Comparison of ENCODE assay signal across 8 cellular contexts in the genomic region with DNA sequence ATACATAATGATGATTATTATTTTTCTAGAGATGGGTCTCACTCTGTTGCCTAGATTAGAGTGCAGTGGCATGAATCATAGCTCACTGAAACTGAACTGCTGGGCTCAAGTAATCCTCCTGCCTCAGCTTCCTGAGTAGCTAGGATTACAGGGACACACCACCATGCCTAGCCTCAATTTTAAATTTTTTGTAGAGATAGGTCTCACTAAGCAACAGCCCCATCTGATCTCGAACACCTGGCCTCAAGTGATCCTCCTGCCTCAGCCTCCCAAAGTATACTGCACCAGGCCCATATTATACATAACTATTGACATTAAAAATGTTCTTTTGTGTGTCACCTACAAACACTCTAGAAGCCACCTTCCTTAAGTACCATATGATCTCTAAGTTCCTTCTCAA. TPM values are rescaled to one million over a fixed set of nuclear protein-coding genes. Genes with fewer than 3 reads are reported as not detected.
DNase-seq lines count a peak whose midpoint lies in the region; ATAC-seq and TF ChIP-seq lines count a peak whose summit lies in the region.

No MANE protein-coding gene starts in this region.

- CTCF ChIA-PET in PC-3 (lab: Charles Lee), result interaction anchor here (1.0 kb wide), 1 partner anchor 68 kb away, joined by 3 read pairs; no protein-coding TSS in a partner anchor

- no TSS peak for BruUV-seq in PC-3 (replicated peaks; lab: Mats Ljungman, UMichigan)

- H3K9me3 ChIP-seq in BLaER1, result no peaks in the 10 kb centered on the region
- no peaks in the 10 kb centered on the region for H3K9me3 ChIP-seq in PC-3 (ENCODE audit: low read length)

- H3K4me1 ChIP-seq in BLaER1, result peaks cover 38% of the 10 kb centered on the region
- peaks cover 50% of the 10 kb centered on the region for H3K4me1 ChIP-seq in PC-3 (ENCODE audit: insufficient read depth, low read length)

- H3K4me3 ChIP-seq in BLaER1 (no peak overlapping the region), PC-3 (ENCODE audit: low read length) (no peak overlapping the region)

- ATAC-seq in PC-3 (no peak; the same call in 1 of the 2 replicates), HG03039 (IDR thresholded peaks at IDR 0.05; ENCODE audit: unreplicated experiment) (no peak)

- H3K27me3 ChIP-seq in BLaER1 (peaks cover 10% of the 10 kb centered on the region), PC-3 (ENCODE audit: low read length) (no peaks in the 10 kb centered on the region)

- peak overlapping the region; percentile 27 for H3K27ac Mint-ChIP-seq in dendritic cell treated with granulocyte-macrophage colony-stimulating factor and Interleukin-4, amounts not matched to agents 40 ng/mL and 50 ng/mL, for 4 days
- H3K27ac Mint-ChIP-seq in osteocyte (ENCODE audit: unreplicated experiment), result peak overlapping the region; percentile 95
- no peak overlapping the region for H3K27ac Mint-ChIP-seq in glutamatergic neuron (ENCODE audit: unreplicated experiment)

- no peaks in the 10 kb centered on the region for H3K9me3 Mint-ChIP-seq in dendritic cell treated with granulocyte-macrophage colony-stimulating factor and Interleukin-4, amounts not matched to agents 40 ng/mL and 50 ng/mL, for 4 days
- peaks cover 4% of the 10 kb centered on the region for H3K9me3 Mint-ChIP-seq in osteocyte (ENCODE audit: unreplicated experiment)
- no peaks in the 10 kb centered on the region for H3K9me3 Mint-ChIP-seq in glutamatergic neuron (ENCODE audit: unreplicated experiment)

- peaks cover 22% of the 10 kb centered on the region for H3K4me1 Mint-ChIP-seq in dendritic cell treated with granulocyte-macrophage colony-stimulating factor and Interleukin-4, amounts not matched to agents 40 ng/mL and 50 ng/mL, for 4 days (ENCODE audit: low read depth)
- H3K4me1 Mint-ChIP-seq in osteocyte (ENCODE audit: unreplicated experiment), result peaks cover 23% of the 10 kb centered on the region
- no peaks in the 10 kb centered on the region for H3K4me1 Mint-ChIP-seq in glutamatergic neuron (ENCODE audit: low read depth, unreplicated experiment)

- no peak overlapping the region for H2AFZ ChIP-seq in PC-3 (ENCODE audit: low read length)

- TF ChIP-seq CTCF in PC-3 (conservative IDR thresholded peaks at IDR 0.05; ENCODE audit: low read depth, low read length) (no peak), osteocyte (IDR thresholded peaks at IDR 0.05) (no peak), glutamatergic neuron (IDR thresholded peaks at IDR 0.05; ENCODE audit: partially characterized antibody, unreplicated experiment) (no peak)

- H4K20me1 ChIP-seq in BLaER1 (no peaks in the 10 kb centered on the region), PC-3 (ENCODE audit: low read length) (no peaks in the 10 kb centered on the region)

- no peaks in the 10 kb centered on the region for H3K9me2 ChIP-seq in PC-3 (replicated peaks; ENCODE audit: low read length)

- peaks cover 22% of the 10 kb centered on the region for H3K27me3 Mint-ChIP-seq in dendritic cell treated with granulocyte-macrophage colony-stimulating factor and Interleukin-4, amounts not matched to agents 40 ng/mL and 50 ng/mL, for 4 days
- H3K27me3 Mint-ChIP-seq in osteocyte (ENCODE audit: unreplicated experiment), result no peaks in the 10 kb centered on the region
- peaks cover 6% of the 10 kb centered on the region for H3K27me3 Mint-ChIP-seq in glutamatergic neuron (ENCODE audit: unreplicated experiment)

- H3K4me2 ChIP-seq in BLaER1 (peak overlapping the region; percentile 43; the same call in 1 of the 2 replicates), PC-3 (ENCODE audit: low read length) (peak overlapping the region; percentile 77)

- POLR2A ChIA-PET in PC-3 (lab: Charles Lee; ENCODE audit: unreplicated experiment), result interaction anchor here (0.6 to 1.8 kb wide), 4 partner anchors 58 to 91 kb away, joined by 3 to 22 read pairs (median 13); no protein-coding TSS in a partner anchor

- DNase-seq in PC-3, result peak; percentile 46
- DNase-seq in osteocyte (ENCODE audit: extremely low spot score, unreplicated experiment), result no peak
- DNase-seq in NCI-H1417 treated with DMSO at 0.1 percent for 48 hours (lab: John Stamatoyannopoulos, UW), result no peak
- DNase-seq in D341Med (ENCODE audit: low spot score), result no peak
- no peak for DNase-seq in glutamatergic neuron

- no peak overlapping the region for H3K9ac ChIP-seq in BLaER1
- H3K9ac ChIP-seq in PC-3 (ENCODE audit: low read length), result peak overlapping the region; percentile 82

- H3K36me3 Mint-ChIP-seq in dendritic cell treated with granulocyte-macrophage colony-stimulating factor and Interleukin-4, amounts not matched to agents 40 ng/mL and 50 ng/mL, for 4 days (ENCODE audit: low read depth), result no peaks in the 10 kb centered on the region
- H3K36me3 Mint-ChIP-seq in osteocyte (ENCODE audit: unreplicated experiment) (no peaks in the 10 kb centered on the region), glutamatergic neuron (ENCODE audit: unreplicated experiment) (no peaks in the 10 kb centered on the region)

- H3K36me3 ChIP-seq in BLaER1 (no peaks in the 10 kb centered on the region), PC-3 (ENCODE audit: low read depth, low read length) (no peaks in the 10 kb centered on the region)

- no peak overlapping the region for H3K27ac ChIP-seq in BLaER1
- peak overlapping the region; percentile 96 for H3K27ac ChIP-seq in PC-3 (ENCODE audit: low read length)

- intact Hi-C loops in PC-3 (cut with micrococcal nuclease), result loop anchor here (1.0 to 10.0 kb wide), 2 partner anchors 67 to 886 kb away; a partner anchor contains a TSS
- intact Hi-C loops in dendritic cell treated with granulocyte-macrophage colony-stimulating factor and Interleukin-4, amounts not matched to agents 40 ng/mL and 50 ng/mL, for 4 days (cut with micrococcal nuclease), result loop anchor here (5.0 kb wide), 3 partner anchors 38 to 138 kb away; a partner anchor contains a TSS

- H3K79me2 ChIP-seq in PC-3 (ENCODE audit: low read length), result no peaks in the 10 kb centered on the region

- peaks cover 17% of the 10 kb centered on the region for H3F3A ChIP-seq in PC-3 (ENCODE audit: low read length, unreplicated experiment)

- H3K4me3 Mint-ChIP-seq in dendritic cell treated with granulocyte-macrophage colony-stimulating factor and Interleukin-4, amounts not matched to agents 40 ng/mL and 50 ng/mL, for 4 days, result no peak overlapping the region
- no peak overlapping the region for H3K4me3 Mint-ChIP-seq in osteocyte (ENCODE audit: unreplicated experiment)
- H3K4me3 Mint-ChIP-seq in glutamatergic neuron (ENCODE audit: unreplicated experiment), result no peak overlapping the region

RNA-seq across cellular contexts. Expression of a gene that starts 3.4 kb away (rescaled TPM):
- total RNA-seq in PC-3 (2014; rRNA removed), result 419 and 430 TPM in 2 replicates
- 88.6 and 100 TPM in 2 replicates for total RNA-seq in osteocyte
- 81.1 TPM for total RNA-seq in glutamatergic neuron (ENCODE audit: unreplicated experiment)
